8 cellular contexts compared by ENCODE assay signal in genomic region chr12:107684990-107685359, GRCh38. TPM values are rescaled to one million over a fixed set of nuclear protein-coding genes. Genes with fewer than 3 reads are reported as not detected.
DNase-seq lines count a peak whose midpoint lies in the region; ATAC-seq and TF ChIP-seq lines count a peak whose summit lies in the region.

No MANE protein-coding gene starts in this region.

- H3K4me3 ChIP-seq in iPS-18c (ENCODE audit: insufficient read depth, low read depth, low read length) (peak overlapping the region; percentile 100; the same call in 1 of the 2 replicates), spleen (peak overlapping the region; percentile 78 to 95 (median 92))

- H3K9me3 ChIP-seq in iPS-18c (ENCODE audit: control insufficient read depth, insufficient read depth, low read length) (peaks cover 1% of the 10 kb centered on the region), spleen (no peaks in the 10 kb centered on the region)

- no peaks in the 10 kb centered on the region for H3K9me3 Mint-ChIP-seq in activated naive CD4-positive, alpha-beta T cell treated with anti-CD3 and anti-CD28 coated beads, Interleukin-2, amount 50 U/mL, for 24 hours

- 12 to 25% (median 16%) methylated on average over 9 of the region's 9 CpGs for WGBS in spleen, 5 donors

- DNase-seq in NCI-H2196 (lab: John Stamatoyannopoulos, UW; ENCODE audit: unreplicated experiment) (peak; percentile 56), NCI-H2196 treated with DMSO at 0.1 percent for 48 hours (lab: John Stamatoyannopoulos, UW; ENCODE audit: unreplicated experiment) (no peak), NCI-H69 (lab: John Stamatoyannopoulos, UW) (peak; percentile 94), spleen (no peak)
- no peak for DNase-seq in NK-92 treated with Interleukin-12 subunit alpha and Interleukin-12 subunit beta, amount 100 ng/mL, for 24 hours (lab: John Stamatoyannopoulos, UW)

- peaks cover 0 to 20% (median 19%) of the 10 kb centered on the region in 6 donors for H3K36me3 ChIP-seq in spleen

- TF ChIP-seq CTCF in spleen (IDR thresholded peaks at IDR 0.05 in 8 of 11, conservative IDR thresholded peaks at IDR 0.05 in 3 of 11): no peak

- H3K27ac Mint-ChIP-seq in activated naive CD4-positive, alpha-beta T cell treated with anti-CD3 and anti-CD28 coated beads, Interleukin-2, amount 50 U/mL, for 24 hours: peak overlapping the region; percentile 99

- H3K36me3 Mint-ChIP-seq in activated naive CD4-positive, alpha-beta T cell treated with anti-CD3 and anti-CD28 coated beads, Interleukin-2, amount 50 U/mL, for 24 hours: peaks cover 15% of the 10 kb centered on the region

- intact Hi-C loops in spleen (cut with DNase I; ENCODE audit: low total_unique reads): loop anchor here (10.0 kb wide), 1 partner anchor 70 kb away; no protein-coding TSS in a partner anchor

- H3K27me3 Mint-ChIP-seq in activated naive CD4-positive, alpha-beta T cell treated with anti-CD3 and anti-CD28 coated beads, Interleukin-2, amount 50 U/mL, for 24 hours: no peaks in the 10 kb centered on the region

- peaks cover 30% of the 10 kb centered on the region for H3K4me1 Mint-ChIP-seq in activated naive CD4-positive, alpha-beta T cell treated with anti-CD3 and anti-CD28 coated beads, Interleukin-2, amount 50 U/mL, for 24 hours

- H3K27me3 ChIP-seq in spleen (replicated peaks in 1 of 7): no peaks in the 10 kb centered on the region

- H3K27ac ChIP-seq in spleen: peak overlapping the region in 7 of 8 donors; percentile 69 to 88 (median 78)

- no peak for TF ChIP-seq POLR2A in spleen (IDR thresholded peaks at IDR 0.05)

- peak overlapping the region; percentile 98 for H3K4me3 Mint-ChIP-seq in activated naive CD4-positive, alpha-beta T cell treated with anti-CD3 and anti-CD28 coated beads, Interleukin-2, amount 50 U/mL, for 24 hours

- H3K4me1 ChIP-seq in spleen: peaks cover 0 to 35% (median 26%) of the 10 kb centered on the region in 6 donors

- no peak for ATAC-seq in GM21528 (IDR thresholded peaks at IDR 0.05; ENCODE audit: low FRiP score, unreplicated experiment)

RNA-seq across cellular contexts. Expression of gene PWP1, which starts 0.6 kb away (rescaled TPM):
- 10 to 100 TPM; 24.5 to 78.5 (median 32.0) TPM for total RNA-seq in spleen
- polyA plus RNA-seq in spleen: 10 to 100 TPM; 24.7 to 29.5 (median 26.9) TPM

Comparison
In these comparisons a context has a peak if more than half of its experiments do, and no peak if none do; other contexts are left out.
1. DNase-seq: peak in NCI-H2196 (single experiment) and NCI-H69 (single experiment); none in NCI-H2196 treated with DMSO at 0.1 percent for 48 hours (single experiment), spleen (single experiment) and NK-92 treated with Interleukin-12 subunit alpha and Interleukin-12 subunit beta, amount 100 ng/mL, for 24 hours (single experiment).